Comparison of ENCODE assay signal across 1 cellular context in genomic region chr14:104427126-104427851, GRCh38.
TF ChIP-seq lines count a peak whose summit lies in the region.

No MANE protein-coding gene starts in this region.

TF ChIP-seq in SK-N-SH, 30 proteins besides CTCF, POLR2A, EP300 and RAD21 (continued from another document):
- TF ChIP-seq POLR2AphosphoS5 (IDR thresholded peaks at IDR 0.05; ENCODE audit: low read depth, low read length): no peak
- TF ChIP-seq CHD2 (IDR thresholded peaks at IDR 0.05; ENCODE audit: low read length, partially characterized antibody): no peak
